1 cellular context compared by ENCODE assay signal in the genomic region with DNA sequence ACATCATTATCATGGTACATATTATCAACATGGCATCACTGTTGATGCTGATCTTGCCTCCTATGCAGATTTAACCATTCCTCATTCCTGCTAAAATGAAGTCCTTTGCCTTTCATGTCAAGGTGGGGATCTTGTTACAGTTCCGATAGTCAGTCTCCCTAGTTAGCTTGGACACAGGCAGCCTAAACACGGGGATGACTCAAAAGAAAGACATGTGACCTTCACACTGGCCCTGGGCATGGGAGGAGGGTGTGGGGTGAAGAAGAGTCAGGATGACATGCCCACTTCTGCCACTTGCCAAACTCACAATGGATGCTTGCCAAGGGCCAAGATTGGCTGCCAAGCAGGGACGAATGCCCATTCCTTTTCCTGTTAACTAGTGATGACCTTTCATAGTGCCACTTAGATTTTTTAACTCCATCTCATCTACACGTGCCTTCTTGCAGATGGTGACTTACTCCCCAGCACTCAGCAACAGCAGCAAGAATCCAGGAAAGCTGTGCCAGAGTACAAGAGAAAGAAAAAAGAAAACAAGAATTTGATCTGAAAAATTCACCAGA.
TF ChIP-seq lines count a peak whose summit lies in the region.

No MANE protein-coding gene starts in this region.

TF ChIP-seq in liver, 16 proteins besides CTCF, POLR2A, EP300 and RAD21 (continued from another document):
- TF ChIP-seq, protein P1, sequence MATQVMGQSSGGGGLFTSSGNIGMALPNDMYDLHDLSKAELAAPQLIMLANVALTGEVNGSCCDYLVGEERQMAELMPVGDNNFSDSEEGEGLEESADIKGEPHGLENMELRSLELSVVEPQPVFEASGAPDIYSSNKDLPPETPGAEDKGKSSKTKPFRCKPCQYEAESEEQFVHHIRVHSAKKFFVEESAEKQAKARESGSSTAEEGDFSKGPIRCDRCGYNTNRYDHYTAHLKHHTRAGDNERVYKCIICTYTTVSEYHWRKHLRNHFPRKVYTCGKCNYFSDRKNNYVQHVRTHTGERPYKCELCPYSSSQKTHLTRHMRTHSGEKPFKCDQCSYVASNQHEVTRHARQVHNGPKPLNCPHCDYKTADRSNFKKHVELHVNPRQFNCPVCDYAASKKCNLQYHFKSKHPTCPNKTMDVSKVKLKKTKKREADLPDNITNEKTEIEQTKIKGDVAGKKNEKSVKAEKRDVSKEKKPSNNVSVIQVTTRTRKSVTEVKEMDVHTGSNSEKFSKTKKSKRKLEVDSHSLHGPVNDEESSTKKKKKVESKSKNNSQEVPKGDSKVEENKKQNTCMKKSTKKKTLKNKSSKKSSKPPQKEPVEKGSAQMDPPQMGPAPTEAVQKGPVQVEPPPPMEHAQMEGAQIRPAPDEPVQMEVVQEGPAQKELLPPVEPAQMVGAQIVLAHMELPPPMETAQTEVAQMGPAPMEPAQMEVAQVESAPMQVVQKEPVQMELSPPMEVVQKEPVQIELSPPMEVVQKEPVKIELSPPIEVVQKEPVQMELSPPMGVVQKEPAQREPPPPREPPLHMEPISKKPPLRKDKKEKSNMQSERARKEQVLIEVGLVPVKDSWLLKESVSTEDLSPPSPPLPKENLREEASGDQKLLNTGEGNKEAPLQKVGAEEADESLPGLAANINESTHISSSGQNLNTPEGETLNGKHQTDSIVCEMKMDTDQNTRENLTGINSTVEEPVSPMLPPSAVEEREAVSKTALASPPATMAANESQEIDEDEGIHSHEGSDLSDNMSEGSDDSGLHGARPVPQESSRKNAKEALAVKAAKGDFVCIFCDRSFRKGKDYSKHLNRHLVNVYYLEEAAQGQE (IDR thresholded peaks at IDR 0.05), result no peak
- TF ChIP-seq FOXA2 (IDR thresholded peaks at IDR 0.05), result peak; percentile 68
- peak; percentile 53 for TF ChIP-seq ATF3 (IDR thresholded peaks at IDR 0.05)
- TF ChIP-seq, protein P2, sequence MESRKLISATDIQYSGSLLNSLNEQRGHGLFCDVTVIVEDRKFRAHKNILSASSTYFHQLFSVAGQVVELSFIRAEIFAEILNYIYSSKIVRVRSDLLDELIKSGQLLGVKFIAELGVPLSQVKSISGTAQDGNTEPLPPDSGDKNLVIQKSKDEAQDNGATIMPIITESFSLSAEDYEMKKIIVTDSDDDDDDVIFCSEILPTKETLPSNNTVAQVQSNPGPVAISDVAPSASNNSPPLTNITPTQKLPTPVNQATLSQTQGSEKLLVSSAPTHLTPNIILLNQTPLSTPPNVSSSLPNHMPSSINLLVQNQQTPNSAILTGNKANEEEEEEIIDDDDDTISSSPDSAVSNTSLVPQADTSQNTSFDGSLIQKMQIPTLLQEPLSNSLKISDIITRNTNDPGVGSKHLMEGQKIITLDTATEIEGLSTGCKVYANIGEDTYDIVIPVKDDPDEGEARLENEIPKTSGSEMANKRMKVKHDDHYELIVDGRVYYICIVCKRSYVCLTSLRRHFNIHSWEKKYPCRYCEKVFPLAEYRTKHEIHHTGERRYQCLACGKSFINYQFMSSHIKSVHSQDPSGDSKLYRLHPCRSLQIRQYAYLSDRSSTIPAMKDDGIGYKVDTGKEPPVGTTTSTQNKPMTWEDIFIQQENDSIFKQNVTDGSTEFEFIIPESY (IDR thresholded peaks at IDR 0.05), result no peak
- TF ChIP-seq JUND (IDR thresholded peaks at IDR 0.05), result peak; percentile 81 to 94
- no peak for TF ChIP-seq HNF4G (IDR thresholded peaks at IDR 0.05)
- TF ChIP-seq YY1 (IDR thresholded peaks at IDR 0.05), result peak; percentile 67
- TF ChIP-seq SP1 (IDR thresholded peaks at IDR 0.05), result peak; percentile 70
- TF ChIP-seq RXRA (IDR thresholded peaks at IDR 0.05), result peak; percentile 72 to 94
- peak in 1 of 2 donors; percentile 53 for TF ChIP-seq GABPA (IDR thresholded peaks at IDR 0.05 in 1 of 2, conservative IDR thresholded peaks at IDR 0.05 in 1 of 2)
- peak; percentile 74 for TF ChIP-seq FOXA1 (IDR thresholded peaks at IDR 0.05)
- peak; percentile 55 to 84 for TF ChIP-seq HNF4A (conservative IDR thresholded peaks at IDR 0.05)
- no peak for TF ChIP-seq TAF1 (conservative IDR thresholded peaks at IDR 0.05)
- peak; percentile 30 for TF ChIP-seq NR2F2 (IDR thresholded peaks at IDR 0.05)
- TF ChIP-seq EGR1 (IDR thresholded peaks at IDR 0.05; ENCODE audit: low read depth in 2 of 2), result peak in 1 of 2 donors; percentile 83
